10 cellular contexts compared by ENCODE assay signal in genomic region chr5:101009758-101010519, GRCh38.
DNase-seq lines count a peak whose midpoint lies in the region; ATAC-seq and TF ChIP-seq lines count a peak whose summit lies in the region.
"Had no signal": no experiment of that assay in that cellular context is flagged by ENCODE, and none has a peak within 500 bp of the region (broad histone marks: within the 10 kb centered on the region; RNA-seq: fewer than 3 reads in every experiment).

No MANE protein-coding gene starts in this region.

- no peak overlapping the region for H3T11ph ChIP-seq in H9 (ENCODE audit: low read length)

- ATAC-seq in GM19035 (IDR thresholded peaks at IDR 0.05; ENCODE audit: unreplicated experiment) (peak; percentile 92), HG02571 (IDR thresholded peaks at IDR 0.05; ENCODE audit: unreplicated experiment) (peak; percentile 96), HG03558 (IDR thresholded peaks at IDR 0.05; ENCODE audit: extremely low read depth, unreplicated experiment) (peak; percentile 82)
- ATAC-seq in activated CD8-positive, alpha-beta T cell treated with anti-CD3 and anti-CD28 coated beads for 36 hours: no peak
- ATAC-seq: body of pancreas, left colon had no signal

- H3K27ac Mint-ChIP-seq in activated CD8-positive, alpha-beta T cell treated with anti-CD3 and anti-CD28 coated beads for 36 hours: no peak overlapping the region
- no peak overlapping the region for H3K27ac Mint-ChIP-seq in H9

- H2BK12ac ChIP-seq in H9 (ENCODE audit: insufficient read length, low read depth, low read length): no peak overlapping the region

- H3K79me1 ChIP-seq in mesendoderm (ENCODE audit: low read length) (no peaks in the 10 kb centered on the region), H9 (ENCODE audit: insufficient read depth, low read depth, low read length, poor library complexity, severe bottlenecking) (no peaks in the 10 kb centered on the region)

- H3K56ac ChIP-seq in mesendoderm (ENCODE audit: low read length) (peak overlapping the region; percentile 47), H9 (ENCODE audit: insufficient read length, low read depth, low read length) (no peak overlapping the region)

- no CpG with 5 or more reads among the region's 9 CpGs for WGBS in mesendoderm (ENCODE audit: extremely low coverage, insufficient coverage, low lambda C conversion rate)
- no CpG with 5 or more reads among the region's 9 CpGs for WGBS in H9 (ENCODE audit: extremely low coverage, insufficient read length, low lambda C conversion rate)

- no peaks in the 10 kb centered on the region for H3K36me3 Mint-ChIP-seq in activated CD8-positive, alpha-beta T cell treated with anti-CD3 and anti-CD28 coated beads for 36 hours (ENCODE audit: low read depth)
- peaks cover 0 to 4% (median 0%) of the 10 kb centered on the region in 3 experiments; a peak in 1 of 7 replicates for H3K36me3 Mint-ChIP-seq in H9 (ENCODE audit: insufficient read depth in 1 of 3, low read depth in 3 of 3)

- H3K9me3 Mint-ChIP-seq in activated CD8-positive, alpha-beta T cell treated with anti-CD3 and anti-CD28 coated beads for 36 hours: no peaks in the 10 kb centered on the region
- peaks cover 0 to 10% of the 10 kb centered on the region in 2 experiments; a peak in 3 of 5 replicates for H3K9me3 Mint-ChIP-seq in H9

- peak; percentile 66 for DNase-seq in mesendoderm
- DNase-seq in activated CD8-positive, alpha-beta T cell treated with anti-CD3 and anti-CD28 coated beads for 36 hours: no peak
- no peak for DNase-seq in G401 (ENCODE audit: low spot score)
- no peak for DNase-seq in NCI-H510A treated with DMSO at 0.1 percent for 48 hours (lab: John Stamatoyannopoulos, UW)
- no peak for DNase-seq in H9
- DNase-seq: body of pancreas, left colon had no signal

- no peaks in the 10 kb centered on the region for H3K36me3 ChIP-seq in mesendoderm (ENCODE audit: control insufficient read depth, insufficient read depth, low read length)

- CTCF ChIA-PET in activated CD8-positive, alpha-beta T cell treated with anti-CD3 and anti-CD28 coated beads for 36 hours (lab: Charles Lee): no interaction called here

- POLR2A ChIA-PET in activated CD8-positive, alpha-beta T cell treated with anti-CD3 and anti-CD28 coated beads for 36 hours (lab: Charles Lee): no interaction called here

- H3K4me2 ChIP-seq in mesendoderm (ENCODE audit: low read length) (no peak overlapping the region), H9 (ENCODE audit: insufficient read depth, insufficient read length, low read length) (no peak overlapping the region)

- no peaks in the 10 kb centered on the region for H4K20me1 ChIP-seq in H9 (ENCODE audit: control insufficient read depth, insufficient read depth, insufficient read length)

- H3K14ac ChIP-seq in H9 (ENCODE audit: insufficient read depth, low read length): no peak overlapping the region

- no peak overlapping the region for H3K23ac ChIP-seq in mesendoderm (ENCODE audit: low read length)
- no peak overlapping the region for H3K23ac ChIP-seq in H9 (ENCODE audit: insufficient read length, low read depth, low read length)

- H2BK120ac ChIP-seq in mesendoderm (ENCODE audit: low read depth, low read length) (no peak overlapping the region), H9 (ENCODE audit: low read depth, low read length, poor library complexity, severe bottlenecking) (no peak overlapping the region)

- intact Hi-C loops in activated CD8-positive, alpha-beta T cell treated with anti-CD3 and anti-CD28 coated beads for 36 hours (cut with micrococcal nuclease): no loop called here

- H4K5ac ChIP-seq in mesendoderm (ENCODE audit: low read length): no peak overlapping the region
- no peak overlapping the region for H4K5ac ChIP-seq in H9 (ENCODE audit: insufficient read length, low read depth, low read length)

- no peak overlapping the region for H2BK15ac ChIP-seq in mesendoderm (replicated peaks; ENCODE audit: low read depth)
- H2BK15ac ChIP-seq in H9 (ENCODE audit: low read depth, low read length): no peak overlapping the region

- H3K4me1 ChIP-seq in mesendoderm (ENCODE audit: control insufficient read depth, low read depth, low read length) (peaks cover 4% of the 10 kb centered on the region), H9 (ENCODE audit: insufficient read depth, low read length) (no peaks in the 10 kb centered on the region)
- H3K4me1 ChIP-seq: body of pancreas had no signal

- H4K91ac ChIP-seq in H9 (ENCODE audit: insufficient read length, low read depth, low read length): no peak overlapping the region

- H3K4me3 Mint-ChIP-seq in activated CD8-positive, alpha-beta T cell treated with anti-CD3 and anti-CD28 coated beads for 36 hours: no peak overlapping the region
- no peak overlapping the region for H3K4me3 Mint-ChIP-seq in H9

- no peak overlapping the region for H3K4me3 ChIP-seq in mesendoderm (ENCODE audit: low read length)
- H3K4me3 ChIP-seq: body of pancreas had no signal

- no peak overlapping the region for H2BK20ac ChIP-seq in H9 (ENCODE audit: low read depth, low read length, poor library complexity, severe bottlenecking)

- no peaks in the 10 kb centered on the region for H3K79me2 ChIP-seq in mesendoderm (ENCODE audit: control insufficient read depth, insufficient read depth, low read length)
- no peaks in the 10 kb centered on the region for H3K79me2 ChIP-seq in H9 (ENCODE audit: insufficient read depth, low read length)

- H2BK5ac ChIP-seq in mesendoderm (ENCODE audit: low read length) (peak overlapping the region; percentile 66), H9 (ENCODE audit: insufficient read length, low read length) (no peak overlapping the region)

- H3K27ac ChIP-seq in mesendoderm (ENCODE audit: low read depth, low read length) (peak overlapping the region; percentile 71), H9 (ENCODE audit: insufficient read length, low read depth, low read length) (no peak overlapping the region)
- H3K27ac ChIP-seq: body of pancreas had no signal

- in situ Hi-C loops in G401 (cut with HindIII; ENCODE audit: low sequenced_read_pairs): no loop called here

- no peak overlapping the region for H2AK5ac ChIP-seq in mesendoderm (ENCODE audit: low read length)
- no peak overlapping the region for H2AK5ac ChIP-seq in H9 (ENCODE audit: insufficient read length, low read length)

- H3K27me3 Mint-ChIP-seq in activated CD8-positive, alpha-beta T cell treated with anti-CD3 and anti-CD28 coated beads for 36 hours: no peaks in the 10 kb centered on the region
- H3K27me3 Mint-ChIP-seq in H9 (ENCODE audit: low read depth): no peaks in the 10 kb centered on the region

- peak overlapping the region; percentile 80 for H3K18ac ChIP-seq in mesendoderm (ENCODE audit: low read length)
- H3K18ac ChIP-seq in H9 (ENCODE audit: insufficient read length, low read depth, low read length): no peak overlapping the region

- H3K23me2 ChIP-seq in H9 (ENCODE audit: insufficient read length, low read depth, low read length, poor library complexity, severe bottlenecking): no peaks in the 10 kb centered on the region

- peak overlapping the region; percentile 76 for H4K8ac ChIP-seq in mesendoderm (ENCODE audit: low read depth, low read length)
- H4K8ac ChIP-seq in H9 (replicated peaks; ENCODE audit: insufficient read length, low read depth, low read length): no peak overlapping the region

- H2AFZ ChIP-seq in H9 (ENCODE audit: low read length): no peak overlapping the region

- H3K27me3 ChIP-seq in mesendoderm (ENCODE audit: insufficient read depth, low read length, poor library complexity) (no peaks in the 10 kb centered on the region), H9 (ENCODE audit: insufficient read depth, low read length) (no peaks in the 10 kb centered on the region)
- H3K27me3 ChIP-seq: body of pancreas had no signal

- H3K9me3 ChIP-seq in H9 (ENCODE audit: control insufficient read depth, low read depth, low read length): no peaks in the 10 kb centered on the region
- H3K9me3 ChIP-seq: body of pancreas had no signal

- H3K4me1 Mint-ChIP-seq in activated CD8-positive, alpha-beta T cell treated with anti-CD3 and anti-CD28 coated beads for 36 hours (ENCODE audit: low read depth): no peaks in the 10 kb centered on the region
- peaks cover 7% of the 10 kb centered on the region in 2 experiments for H3K4me1 Mint-ChIP-seq in H9

- peak overlapping the region; percentile 55 for H3K4ac ChIP-seq in mesendoderm (ENCODE audit: low read depth, low read length)
- H3K4ac ChIP-seq in H9 (ENCODE audit: low read depth, low read length): no peak overlapping the region

- TF ChIP-seq CTCF in activated CD8-positive, alpha-beta T cell treated with anti-CD3 and anti-CD28 coated beads for 36 hours (IDR thresholded peaks at IDR 0.05): no peak
- TF ChIP-seq CTCF in H9 (conservative IDR thresholded peaks at IDR 0.05): no peak

- H3K9ac ChIP-seq in mesendoderm (ENCODE audit: low read length) (no peak overlapping the region), H9 (ENCODE audit: extremely low read depth, insufficient read length, low read length) (no peak overlapping the region)
